ENCODE assay signal across 18 cellular contexts in genomic region chr2:169572189-169572588, GRCh38. TPM values are rescaled to one million over a fixed set of nuclear protein-coding genes. Genes with fewer than 3 reads are reported as not detected.
A peak's percentile ranks its signal among the peaks of the same experiment; 100 is the strongest.
DNase-seq lines count a peak whose midpoint lies in the region; ATAC-seq, FAIRE-seq and TF ChIP-seq lines count a peak whose summit lies in the region.
"Had no signal": no experiment of that assay in that cellular context is flagged by ENCODE, and none has a peak within 500 bp of the region (broad histone marks: within the 10 kb centered on the region; RNA-seq: fewer than 3 reads in every experiment).

No MANE protein-coding gene starts in this region.

- no peak overlapping the region for H3K9ac ChIP-seq in SK-N-SH
- H3K9ac ChIP-seq in astrocyte (ENCODE audit: low read length) = no peak overlapping the region
- no peak overlapping the region for H3K9ac ChIP-seq in neural cell (ENCODE audit: low read length)

- DNase-seq in SK-N-SH (no peak), astrocyte (ENCODE audit: low read depth) (no peak), NCI-H748 (lab: John Stamatoyannopoulos, UW; ENCODE audit: unreplicated experiment) (no peak), SKM-1 (lab: John Stamatoyannopoulos, UW; ENCODE audit: unreplicated experiment) (no peak), Ammon's horn (ENCODE audit: low spot score) (no peak)
- no peak for DNase-seq in Jurkat, Clone E6-1 (ENCODE audit: low read depth, low spot score)
- DNase-seq: activated CD8-positive, alpha-beta memory T cell treated with anti-CD3 and anti-CD28 coated beads for 24 hours; amniotic stem cell; CD4-positive, CD25-positive, alpha-beta regulatory T cell; EL; NCI-H1092; NCI-H2171; occipital lobe; tibial artery had no signal

- TF ChIP-seq RAD21 in SK-N-SH (IDR thresholded peaks at IDR 0.05; ENCODE audit: low read length) (no peak), neural cell (conservative IDR thresholded peaks at IDR 0.05) (no peak)

- no peak overlapping the region for H3K27ac Mint-ChIP-seq in astrocyte (ENCODE audit: unreplicated experiment)

- no peak overlapping the region for H2AFZ ChIP-seq in SK-N-SH (ENCODE audit: low read depth)
- no peak overlapping the region for H2AFZ ChIP-seq in astrocyte (ENCODE audit: low read depth, low read length)
- no peak overlapping the region for H2AFZ ChIP-seq in neural cell (ENCODE audit: low read depth, low read length)

- H3K27me3 Mint-ChIP-seq in astrocyte (ENCODE audit: low read depth, unreplicated experiment) = no peaks in the 10 kb centered on the region
- H3K27me3 Mint-ChIP-seq: CD4-positive, CD25-positive, alpha-beta regulatory T cell had no signal

- no peaks in the 10 kb centered on the region for H3K9me3 ChIP-seq in SK-N-SH
- no peaks in the 10 kb centered on the region for H3K9me3 ChIP-seq in astrocyte (ENCODE audit: insufficient read depth, low read depth, low read length)
- no peaks in the 10 kb centered on the region for H3K9me3 ChIP-seq in neural cell (ENCODE audit: low read length)
- H3K9me3 ChIP-seq: tibial artery had no signal

- H4K20me1 ChIP-seq in SK-N-SH (ENCODE audit: insufficient read depth) (no peaks in the 10 kb centered on the region), astrocyte (ENCODE audit: insufficient read depth, low read length) (no peaks in the 10 kb centered on the region), neural cell (ENCODE audit: insufficient read depth) (no peaks in the 10 kb centered on the region)

- no peaks in the 10 kb centered on the region for H3K36me3 Mint-ChIP-seq in astrocyte (ENCODE audit: low read depth, unreplicated experiment)
- H3K36me3 Mint-ChIP-seq: CD4-positive, CD25-positive, alpha-beta regulatory T cell had no signal

- H3K27ac ChIP-seq in SK-N-SH (ENCODE audit: low read depth in 2 of 2, low read length in 1 of 2) (no peak overlapping the region), astrocyte (ENCODE audit: low read depth, low read length) (no peak overlapping the region), neural cell (ENCODE audit: low read length) (no peak overlapping the region)

- peaks cover 0 to 2% of the 10 kb centered on the region in 2 experiments; a peak in 1 of 4 replicates for H3K4me1 ChIP-seq in SK-N-SH (ENCODE audit: control insufficient read depth in 1 of 2, insufficient read depth in 2 of 2, low read depth in 1 of 2, low read length in 1 of 2)
- H3K4me1 ChIP-seq in astrocyte (ENCODE audit: insufficient read depth, low read length) = peaks cover 4% of the 10 kb centered on the region

- no peak for FAIRE-seq in astrocyte (lab: Jason Lieb, UNC)

- no peaks in the 10 kb centered on the region for H3K9me2 ChIP-seq in SK-N-SH
- H3K9me2 ChIP-seq in neural cell (ENCODE audit: insufficient read depth, low read length) = no peaks in the 10 kb centered on the region

- peak overlapping the region; percentile 91 for H3K4me2 ChIP-seq in SK-N-SH
- H3K4me2 ChIP-seq in astrocyte (ENCODE audit: low read length) = no peak overlapping the region
- H3K4me2 ChIP-seq in neural cell (ENCODE audit: low read length) = peak overlapping the region; percentile 33

- CTCF ChIA-PET in SK-N-SH (lab: Yijun Ruan, JAX) = no interaction called here

- H3K4me3 Mint-ChIP-seq in astrocyte (ENCODE audit: unreplicated experiment) = peak overlapping the region; percentile 97

- POLR2A ChIA-PET in SK-N-SH (lab: Yijun Ruan, JAX) = no interaction called here

- no peaks in the 10 kb centered on the region for H3K27me3 ChIP-seq in SK-N-SH (ENCODE audit: insufficient read depth)
- H3K27me3 ChIP-seq in astrocyte (ENCODE audit: insufficient read depth, low read length) = no peaks in the 10 kb centered on the region
- no peaks in the 10 kb centered on the region for H3K27me3 ChIP-seq in neural cell (ENCODE audit: insufficient read depth, low read depth, low read length)
- H3K27me3 ChIP-seq: tibial artery had no signal

- no peak overlapping the region; a peak in 2 of 4 replicates for H3K4me3 ChIP-seq in SK-N-SH (ENCODE audit: low read depth in 2 of 2, low read length in 1 of 2)
- H3K4me3 ChIP-seq in Jurkat, Clone E6-1 (ENCODE audit: low read length) = peak overlapping the region; percentile 92
- H3K4me3 ChIP-seq in astrocyte (ENCODE audit: insufficient read depth, low read depth, low read length) = no peak overlapping the region
- H3K4me3 ChIP-seq in neural cell (ENCODE audit: low read length) = peak overlapping the region; percentile 93

- no peaks in the 10 kb centered on the region for H3K9me3 Mint-ChIP-seq in astrocyte (ENCODE audit: unreplicated experiment)
- H3K9me3 Mint-ChIP-seq: activated T-helper 2 cell treated with anti-CD3 and anti-CD28 coated beads, Interferon-gamma antibody, Interleukin-2, Interleukin-4, amounts not matched to agents 10 μg/mL and 5 μg/mL and 100 μg/mL, durations not matched to agents 14 hours and 24 hours and 36 hours; CD4-positive, CD25-positive, alpha-beta regulatory T cell; stimulated activated effector memory CD8-positive, alpha-beta T cell treated with anti-CD3 and anti-CD28 coated beads, Interleukin-12 subunit alpha, Interleukin-12 subunit beta, amount 100 ng/mL, for 72 hours had no signal

- no peak for TF ChIP-seq EP300 in SK-N-SH (IDR thresholded peaks at IDR 0.05; ENCODE audit: borderline replicate concordance in 1 of 2, low read depth in 1 of 2, low read length in 1 of 2)
- no peak for TF ChIP-seq EP300 in neural cell (conservative IDR thresholded peaks at IDR 0.05; ENCODE audit: poor library complexity, severe bottlenecking)

- H3K4me1 Mint-ChIP-seq in astrocyte (ENCODE audit: low read depth, unreplicated experiment) = peaks cover 3% of the 10 kb centered on the region

- H3K79me2 ChIP-seq in SK-N-SH (ENCODE audit: insufficient read depth) (peaks cover 42% of the 10 kb centered on the region), astrocyte (ENCODE audit: insufficient read depth, low read length) (peaks cover 24% of the 10 kb centered on the region), neural cell (replicated peaks; ENCODE audit: insufficient read depth, low read length) (peaks cover 33% of the 10 kb centered on the region)

- TF ChIP-seq CTCF in SK-N-SH (IDR thresholded peaks at IDR 0.05) = no peak
- no peak for TF ChIP-seq CTCF in astrocyte (IDR thresholded peaks at IDR 0.05; ENCODE audit: insufficient read depth, low read depth, low read length)
- TF ChIP-seq CTCF in neural cell (IDR thresholded peaks at IDR 0.05; ENCODE audit: poor library complexity, severe bottlenecking) = no peak

- H3K36me3 ChIP-seq in SK-N-SH (replicated peaks in 1 of 2; ENCODE audit: control insufficient read depth in 1 of 2, insufficient read depth in 2 of 2, low read length in 1 of 2) (peaks cover 4 to 9% of the 10 kb centered on the region in 2 experiments), astrocyte (ENCODE audit: insufficient read depth, low read length) (no peaks in the 10 kb centered on the region), neural cell (ENCODE audit: insufficient read depth, low read length) (no peaks in the 10 kb centered on the region)
- H3K36me3 ChIP-seq: tibial artery had no signal

- WGBS in SK-N-SH (ENCODE audit: low lambda C conversion rate) = 66% methylated on average over 1 of the region's 1 CpG

- H3F3A ChIP-seq in SK-N-SH (replicated peaks; ENCODE audit: insufficient read depth) = peaks cover 9% of the 10 kb centered on the region
- no peaks in the 10 kb centered on the region for H3F3A ChIP-seq in neural cell (ENCODE audit: insufficient read depth, low read length, poor library complexity, severe bottlenecking)

- ATAC-seq in SK-N-SH treated with all-trans-retinoic acid at 6 μM for 48 hours = no peak
- ATAC-seq: stimulated activated effector memory CD8-positive, alpha-beta T cell treated with anti-CD3 and anti-CD28 coated beads, Interleukin-12 subunit alpha, Interleukin-12 subunit beta, amount 100 ng/mL, for 72 hours had no signal

TF ChIP-seq in SK-N-SH, 30 proteins besides CTCF, POLR2A, EP300 and RAD21 (continues in another document):
- TF ChIP-seq TCF12 (IDR thresholded peaks at IDR 0.05) = no peak

TF ChIP-seq in SK-N-SH treated with all-trans-retinoic acid at 6 μM for 48 hours, 23 proteins besides CTCF, POLR2A, EP300 and RAD21 (continues in another document):
- TF ChIP-seq ESRRG (CRISPR knock-in tag; IDR thresholded peaks at IDR 0.05) (no peak), OSR1 (CRISPR knock-in tag; IDR thresholded peaks at IDR 0.05) (no peak), GLIS3 (CRISPR knock-in tag; IDR thresholded peaks at IDR 0.05) (no peak), RARB (CRISPR knock-in tag; IDR thresholded peaks at IDR 0.05) (no peak)

RNA-seq across cellular contexts. Expression of gene FASTKD1, which starts 1.5 kb away (rescaled TPM):
- polyA plus RNA-seq in SK-N-SH (2012; rRNA removed) (8.7 and 14.9 TPM in 2 replicates), neural cell (50.3 and 69.6 TPM in 2 replicates)
- polyA plus RNA-seq in SK-N-SH (2012; cell fraction: cytosol; rRNA removed) = 9.6 and 11.0 TPM in 2 replicates
- 15.5 and 37.9 TPM in 2 replicates for polyA plus RNA-seq in SK-N-SH (2012; cell fraction: nucleus; rRNA removed)
- polyA plus RNA-seq in Jurkat, Clone E6-1 (2012; ENCODE audit: insufficient read depth, insufficient read length) = 50.9 TPM
- 37.2 and 37.3 TPM in 2 replicates for total RNA-seq in astrocyte
- polyA minus RNA-seq in neural cell = 75.8 and 77.2 TPM in 2 replicates

RNA-seq across cellular contexts. Expression of gene PPIG, which starts 12.0 kb away (rescaled TPM):
- polyA plus RNA-seq in SK-N-SH (2012; rRNA removed) (8.3 and 10.3 TPM in 2 replicates), neural cell (28.7 and 45.0 TPM in 2 replicates)
- polyA plus RNA-seq in SK-N-SH (2012; cell fraction: cytosol; rRNA removed) = 12.3 and 18.3 TPM in 2 replicates
- polyA plus RNA-seq in SK-N-SH (2012; cell fraction: nucleus; rRNA removed) = 8.6 and 15.8 TPM in 2 replicates
- 66.2 TPM for polyA plus RNA-seq in Jurkat, Clone E6-1 (2012; ENCODE audit: insufficient read depth, insufficient read length)
- total RNA-seq in astrocyte = 40.2 and 42.0 TPM in 2 replicates
- 61.8 and 80.2 TPM in 2 replicates for polyA minus RNA-seq in neural cell

Comparison
In these comparisons a context has a peak if more than half of its experiments do, and no peak if none do; other contexts are left out.
1. H3K4me3 ChIP-seq: peak in Jurkat, Clone E6-1 (single experiment) and neural cell (single experiment); none in SK-N-SH (0 of 2) and astrocyte (single experiment).